In genomic region chr2:181371195-181371594, GRCh38 we compare ENCODE assay signal across 2 cellular contexts.
TF ChIP-seq lines count a peak whose summit lies in the region.

No MANE protein-coding gene starts in this region.

TF ChIP-seq in SK-N-SH, 30 proteins besides CTCF, POLR2A, EP300 and RAD21 (continued from another document):
- no peak for TF ChIP-seq MAX (IDR thresholded peaks at IDR 0.05; ENCODE audit: low read depth)
- TF ChIP-seq IRF3 (IDR thresholded peaks at IDR 0.05; ENCODE audit: low read depth, low read length), result no peak
- TF ChIP-seq SMC3 (IDR thresholded peaks at IDR 0.05; ENCODE audit: low read depth, low read length), result no peak

TF ChIP-seq in SK-N-SH treated with all-trans-retinoic acid at 6 μM for 48 hours, 23 proteins besides CTCF, POLR2A, EP300 and RAD21 (continued from another document):
- TF ChIP-seq POU6F1 (CRISPR knock-in tag; IDR thresholded peaks at IDR 0.05; ENCODE audit: borderline replicate concordance, low read depth) (no peak), RARB (CRISPR knock-in tag; IDR thresholded peaks at IDR 0.05) (no peak), TSHZ2 (CRISPR knock-in tag; IDR thresholded peaks at IDR 0.05) (no peak), SNAI2 (CRISPR knock-in tag; IDR thresholded peaks at IDR 0.05) (no peak), OSR1 (CRISPR knock-in tag; IDR thresholded peaks at IDR 0.05) (no peak), CREB5 (CRISPR knock-in tag; IDR thresholded peaks at IDR 0.05; ENCODE audit: low read depth) (no peak), ZFP30 (CRISPR knock-in tag; IDR thresholded peaks at IDR 0.05) (no peak)
